ENCODE assay signal across 9 cellular contexts in genomic region chr3:11820540-11821041, GRCh38. TPM values are rescaled to one million over a fixed set of nuclear protein-coding genes. Genes with fewer than 3 reads are reported as not detected.
DNase-seq lines count a peak whose midpoint lies in the region; ATAC-seq lines count a peak whose summit lies in the region.
"Had no signal": no experiment of that assay in that cellular context is flagged by ENCODE, and none has a peak within 500 bp of the region (broad histone marks: within the 10 kb centered on the region; RNA-seq: fewer than 3 reads in every experiment).

No MANE protein-coding gene starts in this region.

- H3K9ac ChIP-seq in GM23248 = no peak overlapping the region

- H3K4me1 ChIP-seq in GM23248 (ENCODE audit: insufficient read depth) = peaks cover 17% of the 10 kb centered on the region

- H3K4me2 ChIP-seq in GM23248 (ENCODE audit: unreplicated experiment) = no peak overlapping the region

- no peak overlapping the region for H2AFZ ChIP-seq in GM23248

- no peak overlapping the region for H3K27ac ChIP-seq in GM23248
- H3K27ac ChIP-seq: foreskin keratinocyte had no signal

- 0 out of 2 replicates have a peak, but pooled peaks cover 5% of the 10 kb centered on the region for H4K20me1 ChIP-seq in GM23248 (ENCODE audit: insufficient read depth)

- 30 to 40% methylated on average over 3 of the region's 3 CpGs for WGBS in GM23248 (ENCODE audit: low coverage in 1 of 2, low lambda C conversion rate in 2 of 2, missing lambda C conversion rate in 2 of 2), 2 experiments

- ATAC-seq in GM18499 (IDR thresholded peaks at IDR 0.05; ENCODE audit: insufficient read depth, unreplicated experiment) (peak; percentile 73), HG02970 (IDR thresholded peaks at IDR 0.05; ENCODE audit: low FRiP score, unreplicated experiment) (no peak)
- ATAC-seq: foreskin keratinocyte had no signal

- H3K9me3 ChIP-seq in GM23248 (ENCODE audit: low read depth) = no peaks in the 10 kb centered on the region

- DNase-seq in GM23248 (peak; percentile 39), RPMI8226 (peak; percentile 34), myocyte (ENCODE audit: low read depth) (peak; percentile 18), G401 (ENCODE audit: low spot score) (no peak), SHP77 (lab: John Stamatoyannopoulos, UW) (no peak), COR-L47 (lab: John Stamatoyannopoulos, UW) (no peak)

- no peak overlapping the region for H3K4me3 ChIP-seq in GM23248

- no peaks in the 10 kb centered on the region for H3K79me2 ChIP-seq in GM23248 (ENCODE audit: insufficient read depth)

- H3K36me3 ChIP-seq in GM23248 (ENCODE audit: low read depth) = peaks cover 14% of the 10 kb centered on the region; the same call in 1 of the 2 replicates

- H3K9me2 ChIP-seq in GM23248 (ENCODE audit: insufficient read depth) = no peaks in the 10 kb centered on the region

- peaks cover 16% of the 10 kb centered on the region for H3F3A ChIP-seq in GM23248 (ENCODE audit: insufficient read depth)

- H3K27me3 ChIP-seq in GM23248 (replicated peaks; ENCODE audit: insufficient read depth) = no peaks in the 10 kb centered on the region
- H3K27me3 ChIP-seq: foreskin keratinocyte had no signal

- in situ Hi-C loops in GM23248 (cut with MboI) (no loop called here), G401 (cut with HindIII; ENCODE audit: low sequenced_read_pairs) (no loop called here)

RNA-seq across cellular contexts. Expression of gene TAMM41, which starts 26.1 kb away (rescaled TPM):
- total RNA-seq in GM23248 (2014; rRNA removed; shearing (Covaris generic)) = 4.6 and 8.2 TPM in 2 replicates
- polyA plus RNA-seq in GM23248 (2016; fragmentation: Nextera tagmentation; extraction: Ambion mirVana) = 14.3 and 18.1 TPM in 2 replicates
- total RNA-seq in myocyte = 7.4 and 8.6 TPM in 2 replicates
- polyA plus RNA-seq in myocyte (2012) = 15.0 TPM
- 2.2 and 3.7 TPM in 2 replicates for total RNA-seq in G401 (2014; rRNA removed; shearing (Covaris generic))

Comparison
In these comparisons a context has a peak if more than half of its experiments do, and no peak if none do; other contexts are left out.
1. DNase-seq: peak in GM23248 (single experiment), RPMI8226 (single experiment) and myocyte (single experiment); none in G401 (single experiment), SHP77 (0 of 2) and COR-L47 (single experiment).